ENCODE assay signal across 26 cellular contexts in the genomic region with DNA sequence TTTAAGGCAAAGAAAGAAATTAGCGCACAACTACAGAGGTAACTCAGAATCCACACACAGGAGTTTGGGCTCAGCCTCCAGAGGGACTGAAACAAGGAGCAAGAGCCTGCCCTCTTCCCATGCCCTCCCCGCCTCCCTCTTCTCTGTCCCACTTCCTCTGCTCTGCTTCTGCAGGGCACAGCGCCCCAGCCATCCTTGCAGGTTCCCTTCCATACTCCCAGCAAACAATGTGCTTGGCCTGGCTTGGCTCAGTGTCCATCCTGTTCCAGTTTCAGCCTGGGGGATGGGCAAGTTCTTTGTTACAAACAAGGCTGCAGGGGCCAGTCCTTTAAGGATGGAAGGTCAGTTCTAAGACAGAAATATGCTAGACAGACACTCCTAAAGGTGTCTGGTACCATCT.
DNase-seq lines count a peak whose midpoint lies in the region; ATAC-seq, FAIRE-seq and TF ChIP-seq lines count a peak whose summit lies in the region.
"Had no signal": no experiment of that assay in that cellular context is flagged by ENCODE, and none has a peak within 500 bp of the region (broad histone marks: within the 10 kb centered on the region; RNA-seq: fewer than 3 reads in every experiment).

No MANE protein-coding gene starts in this region.

- no peaks in the 10 kb centered on the region for H3K9me3 ChIP-seq in OCI-LY7 (ENCODE audit: low read length)

- H3K4me1 ChIP-seq in OCI-LY7 (ENCODE audit: insufficient read depth, low read length, poor library complexity, severe bottlenecking), result no peaks in the 10 kb centered on the region
- H3K4me1 ChIP-seq: BLaER1 had no signal

- H3K36me3 Mint-ChIP-seq in WTC11, result no peaks in the 10 kb centered on the region
- H3K36me3 Mint-ChIP-seq: CD4-positive, CD25-positive, alpha-beta regulatory T cell had no signal

- TF ChIP-seq CTCF in WTC11 (IDR thresholded peaks at IDR 0.05) (no peak), OCI-LY7 (conservative IDR thresholded peaks at IDR 0.05; ENCODE audit: low read length) (no peak)

- FAIRE-seq in H54 (lab: Jason Lieb, UNC), result no peak
- FAIRE-seq: G401.6, RCC 7860 had no signal

- no peak for TF ChIP-seq POLR2A in H54 (IDR thresholded peaks at IDR 0.05; ENCODE audit: low read depth, low read length)

- POLR2A ChIA-PET in WTC11 (lab: Charles Lee), result no interaction called here
- POLR2A ChIA-PET in OCI-LY7 (lab: Charles Lee), result no interaction called here

- no peaks in the 10 kb centered on the region for H3K9me2 ChIP-seq in OCI-LY7 (ENCODE audit: insufficient read depth, low read length)

- no peak overlapping the region for H3K27ac ChIP-seq in OCI-LY7 (ENCODE audit: low read depth, low read length, poor library complexity, severe bottlenecking)
- H3K27ac ChIP-seq: BLaER1, HL-60, KMS-11, SK-N-MC had no signal

- no peaks in the 10 kb centered on the region for H4K20me1 ChIP-seq in OCI-LY7 (ENCODE audit: insufficient read depth, low read length)
- H4K20me1 ChIP-seq: BLaER1 had no signal

- no peak overlapping the region for H3K4me3 Mint-ChIP-seq in WTC11
- H3K4me3 Mint-ChIP-seq: CD4-positive, CD25-positive, alpha-beta regulatory T cell; IgD-negative memory B cell had no signal

- H3K79me2 ChIP-seq in OCI-LY7 (ENCODE audit: insufficient read depth, low read depth, low read length), result no peaks in the 10 kb centered on the region

- intact Hi-C loops in OCI-LY7 (cut with micrococcal nuclease; ENCODE audit: unreplicated experiment), result no loop called here

- BruUV-seq in OCI-LY7 (replicated peaks; lab: Mats Ljungman, UMichigan), result no TSS peak

- H2AFZ ChIP-seq in OCI-LY7 (ENCODE audit: low read length), result no peak overlapping the region

- H3K4me3 ChIP-seq in OCI-LY7 (ENCODE audit: low read depth, low read length, poor library complexity, severe bottlenecking), result no peak overlapping the region
- H3K4me3 ChIP-seq: BLaER1, SK-N-MC had no signal

- CTCF ChIA-PET in WTC11 (lab: Charles Lee), result no interaction called here
- CTCF ChIA-PET in OCI-LY7 (lab: Charles Lee; ENCODE audit: unreplicated experiment), result no interaction called here

- H3K4me1 Mint-ChIP-seq in WTC11, result no peaks in the 10 kb centered on the region
- H3K4me1 Mint-ChIP-seq: CD4-positive, CD25-positive, alpha-beta regulatory T cell; IgD-negative memory B cell had no signal

- ATAC-seq in WTC11, result peak; percentile 74

- no peak overlapping the region for H3K27ac Mint-ChIP-seq in WTC11
- H3K27ac Mint-ChIP-seq: CD4-positive, CD25-positive, alpha-beta regulatory T cell; IgD-negative memory B cell had no signal

- H3K9me3 Mint-ChIP-seq in WTC11, result no peaks in the 10 kb centered on the region

- no peaks in the 10 kb centered on the region for H3K27me3 Mint-ChIP-seq in WTC11 (ENCODE audit: low read depth)
- H3K27me3 Mint-ChIP-seq: CD4-positive, CD25-positive, alpha-beta regulatory T cell had no signal

- no peak overlapping the region for H3K4me2 ChIP-seq in OCI-LY7 (ENCODE audit: low read length)
- H3K4me2 ChIP-seq: BLaER1, KMS-11 had no signal

- DNase-seq in Ammon's horn (ENCODE audit: low spot score), result peak; percentile 54
- no peak for DNase-seq in WTC11 (ENCODE audit: low spot score)
- peak; percentile 28 for DNase-seq in midbrain (lab: John Stamatoyannopoulos, UW)
- peak; percentile 11 for DNase-seq in putamen (ENCODE audit: low spot score)
- DNase-seq in H54 (ENCODE audit: insufficient read length, low spot score), result no peak
- no peak for DNase-seq in OCI-LY7 (ENCODE audit: low spot score)
- DNase-seq in activated naive CD4-positive, alpha-beta T cell (lab: John Stamatoyannopoulos, UW), result no peak
- DNase-seq: CD4-positive, CD25-positive, alpha-beta regulatory T cell; DMS153; GOT3; MM.1S; NCI-H1048; NCI-H1417; NCI-H1694 treated with DMSO at 0.1 percent for 48 hours; NCI-H2081; NCI-H2227 treated with DMSO at 0.1 percent for 48 hours; NCI-H526 treated with DMSO at 0.1 percent for 48 hours; OCI-M1; SIG-M5 had no signal

- no peaks in the 10 kb centered on the region for H3K36me3 ChIP-seq in OCI-LY7 (ENCODE audit: insufficient read depth, low read length)
- H3K36me3 ChIP-seq: BLaER1 had no signal

TF ChIP-seq in WTC11, 78 proteins besides CTCF, POLR2A, EP300 and RAD21:
- TF ChIP-seq ZNF263 (CRISPR knock-in tag; IDR thresholded peaks at IDR 0.05; ENCODE audit: low read depth), result no peak
- TF ChIP-seq NFE2L1 (CRISPR knock-in tag; IDR thresholded peaks at IDR 0.05), result no peak

Comparison
In these comparisons a context has a peak if more than half of its experiments do, and no peak if none do; other contexts are left out.
1. DNase-seq: peak in Ammon's horn (single experiment), midbrain (single experiment) and putamen (single experiment); none in WTC11 (single experiment), H54 (single experiment), OCI-LY7 (single experiment) and activated naive CD4-positive, alpha-beta T cell (0 of 4).